ENCODE assay signal across 8 cellular contexts in genomic region chr19:42683917-42684513, GRCh38. TPM values are rescaled to one million over a fixed set of nuclear protein-coding genes. Genes with fewer than 3 reads are reported as not detected.
DNase-seq lines count a peak whose midpoint lies in the region; ATAC-seq, FAIRE-seq and TF ChIP-seq lines count a peak whose summit lies in the region.

No MANE protein-coding gene starts in this region.

- TF ChIP-seq POLR2A in esophagus muscularis mucosa (IDR thresholded peaks at IDR 0.05; ENCODE audit: low read depth) (no peak), vagina (IDR thresholded peaks at IDR 0.05) (no peak)

- TF ChIP-seq CTCF in cardiac muscle cell (IDR thresholded peaks at IDR 0.05; ENCODE audit: low read depth, low read length): peak; percentile 70
- TF ChIP-seq CTCF in esophagus muscularis mucosa (IDR thresholded peaks at IDR 0.05): peak; percentile 45 to 69 (median 51)
- TF ChIP-seq CTCF in vagina (IDR thresholded peaks at IDR 0.05): peak in 1 of 3 experiments; percentile 31

- H3K36me3 ChIP-seq in cardiac muscle cell: no peaks in the 10 kb centered on the region
- H3K36me3 ChIP-seq in esophagus muscularis mucosa: no peaks in the 10 kb centered on the region
- H3K36me3 ChIP-seq in small intestine (ENCODE audit: control insufficient read depth in 2 of 2, insufficient read depth in 2 of 2, low read length in 2 of 2): no peaks in the 10 kb centered on the region
- no peaks in the 10 kb centered on the region for H3K36me3 ChIP-seq in vagina

- WGBS in esophagus muscularis mucosa: 92% methylated on average over 2 of the region's 2 CpGs
- 81 to 94% (median 87%) methylated on average over 2 of the region's 2 CpGs for WGBS in small intestine, 3 donors

- intact Hi-C loops in left ventricle myocardium superior (cut with micrococcal nuclease): no loop called here
- intact Hi-C loops in esophagus muscularis mucosa (cut with DNase I): no loop called here
- intact Hi-C loops in sciatic nerve (cut with DNase I): no loop called here
- intact Hi-C loops in vagina (cut with DNase I): no loop called here

- no peak for FAIRE-seq in small intestine (lab: Jason Lieb, UNC)

- H3K27ac ChIP-seq in cardiac muscle cell (no peak overlapping the region), esophagus muscularis mucosa (replicated peaks in 1 of 4) (no peak overlapping the region), small intestine (ENCODE audit: low read depth in 1 of 2, low read length in 1 of 2) (no peak overlapping the region), vagina (no peak overlapping the region)

- H3K4me3 ChIP-seq in cardiac muscle cell: no peak overlapping the region
- H3K4me3 ChIP-seq in esophagus muscularis mucosa: no peak overlapping the region
- H3K4me3 ChIP-seq in small intestine (ENCODE audit: low read depth in 1 of 2, low read length in 2 of 2): no peak overlapping the region
- no peak overlapping the region for H3K4me3 ChIP-seq in vagina

- peaks cover 3% of the 10 kb centered on the region for H3K9me3 ChIP-seq in cardiac muscle cell (ENCODE audit: low read depth)
- peaks cover 0 to 42% (median 16%) of the 10 kb centered on the region in 4 donors for H3K9me3 ChIP-seq in esophagus muscularis mucosa
- H3K9me3 ChIP-seq in small intestine (ENCODE audit: control insufficient read depth, low read depth): no peaks in the 10 kb centered on the region
- H3K9me3 ChIP-seq in vagina: peaks cover 12% of the 10 kb centered on the region

- H3K4me1 ChIP-seq in cardiac muscle cell (ENCODE audit: low read depth) (no peaks in the 10 kb centered on the region), esophagus muscularis mucosa (no peaks in the 10 kb centered on the region), small intestine (ENCODE audit: control insufficient read depth in 2 of 2, insufficient read depth in 1 of 2, low read depth in 1 of 2, low read length in 1 of 2) (no peaks in the 10 kb centered on the region), vagina (no peaks in the 10 kb centered on the region)

- H3K27me3 ChIP-seq in cardiac muscle cell: no peaks in the 10 kb centered on the region
- H3K27me3 ChIP-seq in esophagus muscularis mucosa: no peaks in the 10 kb centered on the region
- no peaks in the 10 kb centered on the region for H3K27me3 ChIP-seq in small intestine (ENCODE audit: control insufficient read depth in 2 of 2, insufficient read depth in 2 of 2, low read length in 2 of 2)
- no peaks in the 10 kb centered on the region for H3K27me3 ChIP-seq in vagina

- ATAC-seq in left ventricle myocardium superior: no peak
- no peak for ATAC-seq in sciatic nerve

- DNase-seq in cardiac muscle cell (ENCODE audit: low read depth in 1 of 2, low spot score in 1 of 2): peak; percentile 0 to 43
- no peak for DNase-seq in left ventricle myocardium superior
- peak; percentile 23 for DNase-seq in NCI-H748 (lab: John Stamatoyannopoulos, UW; ENCODE audit: unreplicated experiment)
- no peak for DNase-seq in esophagus muscularis mucosa (ENCODE audit: extremely low spot score)
- peak; percentile 6 for DNase-seq in small intestine
- DNase-seq in sciatic nerve (ENCODE audit: low spot score): no peak
- DNase-seq in vagina (ENCODE audit: extremely low spot score in 2 of 2): no peak
- no peak for DNase-seq in C1 segment of cervical spinal cord (lab: John Stamatoyannopoulos, UW)

- TF ChIP-seq EP300 in esophagus muscularis mucosa (IDR thresholded peaks at IDR 0.05): no peak

RNA-seq across cellular contexts. Expression of gene PSG3, which starts 56.3 kb away (rescaled TPM):
- not detected in 2 replicates for total RNA-seq in cardiac muscle cell
- not detected in 2 replicates for polyA plus RNA-seq in cardiac muscle cell
- total RNA-seq in left ventricle myocardium superior: not detected
- not detected for total RNA-seq in esophagus muscularis mucosa
- polyA plus RNA-seq in small intestine: not detected
- not detected for total RNA-seq in sciatic nerve
- not detected for total RNA-seq in vagina

Comparison
In these comparisons a context has a peak if more than half of its experiments do, and no peak if none do; other contexts are left out.
1. DNase-seq: peak in cardiac muscle cell (2 of 2), NCI-H748 (single experiment) and small intestine (single experiment); none in left ventricle myocardium superior (single experiment), esophagus muscularis mucosa (single experiment), sciatic nerve (single experiment), vagina (0 of 2) and C1 segment of cervical spinal cord (0 of 14).